ENCODE assay signal across 14 cellular contexts in genomic region chr12:69906411-69907216, GRCh38.
DNase-seq lines count a peak whose midpoint lies in the region; ATAC-seq and TF ChIP-seq lines count a peak whose summit lies in the region.
"Had no signal": no experiment of that assay in that cellular context is flagged by ENCODE, and none has a peak within 500 bp of the region (broad histone marks: within the 10 kb centered on the region; RNA-seq: fewer than 3 reads in every experiment).

No MANE protein-coding gene starts in this region.

- H3K4me1 ChIP-seq in BLaER1 (peaks cover 44% of the 10 kb centered on the region), BE2C (peaks cover 4% of the 10 kb centered on the region; the same call in 1 of the 2 replicates)
- H3K4me1 ChIP-seq: A549 had no signal

- TF ChIP-seq CTCF in BE2C (IDR thresholded peaks at IDR 0.05; ENCODE audit: low read depth, low read length), result no peak

- no peak overlapping the region for H3K27ac Mint-ChIP-seq in activated CD8-positive, alpha-beta T cell treated with anti-CD3 and anti-CD28 coated beads, Interleukin-2, amount 10 ng/mL, durations not matched to agents 7 days and 5 days
- H3K27ac Mint-ChIP-seq in activated naive CD4-positive, alpha-beta T cell treated with anti-CD3 and anti-CD28 coated beads, Interleukin-2, amount 10 ng/mL, durations not matched to agents 7 days and 5 days, result no peak overlapping the region
- H3K27ac Mint-ChIP-seq: nephron progenitor cell had no signal

- H3K36me3 Mint-ChIP-seq in activated CD8-positive, alpha-beta T cell treated with anti-CD3 and anti-CD28 coated beads, Interleukin-2, amount 10 ng/mL, durations not matched to agents 7 days and 5 days (ENCODE audit: low read depth), result no peaks in the 10 kb centered on the region
- H3K36me3 Mint-ChIP-seq in activated naive CD4-positive, alpha-beta T cell treated with anti-CD3 and anti-CD28 coated beads, Interleukin-2, amount 10 ng/mL, durations not matched to agents 7 days and 5 days, result no peaks in the 10 kb centered on the region

- H3K9me3 Mint-ChIP-seq in activated CD8-positive, alpha-beta T cell treated with anti-CD3 and anti-CD28 coated beads, Interleukin-2, amount 10 ng/mL, durations not matched to agents 7 days and 5 days (ENCODE audit: insufficient read depth), result no peaks in the 10 kb centered on the region
- no peaks in the 10 kb centered on the region for H3K9me3 Mint-ChIP-seq in activated naive CD4-positive, alpha-beta T cell treated with anti-CD3 and anti-CD28 coated beads, Interleukin-2, amount 10 ng/mL, durations not matched to agents 7 days and 5 days
- H3K9me3 Mint-ChIP-seq: nephron progenitor cell had no signal

- H3K4me3 ChIP-seq in BLaER1, result no peak overlapping the region
- no peak overlapping the region for H3K4me3 ChIP-seq in Jurkat, Clone E6-1 (ENCODE audit: low read length)
- no peak overlapping the region for H3K4me3 ChIP-seq in BE2C (ENCODE audit: low read depth, low read length)
- H3K4me3 ChIP-seq: A549, dorsolateral prefrontal cortex, tibial nerve had no signal

- H4K20me1 ChIP-seq in BLaER1, result no peaks in the 10 kb centered on the region

- H3K4me2 ChIP-seq in BLaER1, result peak overlapping the region; percentile 47
- H3K4me2 ChIP-seq: A549 had no signal

- no peaks in the 10 kb centered on the region for H3K27me3 Mint-ChIP-seq in activated CD8-positive, alpha-beta T cell treated with anti-CD3 and anti-CD28 coated beads, Interleukin-2, amount 10 ng/mL, durations not matched to agents 7 days and 5 days (ENCODE audit: low read depth)
- peaks cover 11% of the 10 kb centered on the region for H3K27me3 Mint-ChIP-seq in activated naive CD4-positive, alpha-beta T cell treated with anti-CD3 and anti-CD28 coated beads, Interleukin-2, amount 10 ng/mL, durations not matched to agents 7 days and 5 days

- ATAC-seq in GM19351 (IDR thresholded peaks at IDR 0.05; ENCODE audit: unreplicated experiment) (peak; percentile 85), HG02870 (IDR thresholded peaks at IDR 0.05; ENCODE audit: unreplicated experiment) (peak; percentile 93)
- ATAC-seq in activated CD8-positive, alpha-beta T cell treated with anti-CD3 and anti-CD28 coated beads, Interleukin-2, amount 10 ng/mL, durations not matched to agents 7 days and 5 days, result no peak
- ATAC-seq: A549 had no signal

- POLR2A ChIA-PET in activated CD8-positive, alpha-beta T cell treated with anti-CD3 and anti-CD28 coated beads, Interleukin-2, amount 10 ng/mL, durations not matched to agents 7 days and 5 days (lab: Charles Lee), result no interaction called here

- no peak overlapping the region for H3K9ac ChIP-seq in BLaER1

- H3K36me3 ChIP-seq in BLaER1, result no peaks in the 10 kb centered on the region
- H3K36me3 ChIP-seq in BE2C, result no peaks in the 10 kb centered on the region
- H3K36me3 ChIP-seq: tibial nerve had no signal

- no peak overlapping the region for H3K27ac ChIP-seq in BLaER1
- H3K27ac ChIP-seq: A549, dorsolateral prefrontal cortex, tibial nerve had no signal

- DNase-seq in Jurkat, Clone E6-1 (ENCODE audit: low read depth, low spot score), result peak; percentile 15
- no peak for DNase-seq in BE2C
- no peak for DNase-seq in activated CD8-positive, alpha-beta T cell treated with anti-CD3 and anti-CD28 coated beads, Interleukin-2, amount 10 ng/mL, durations not matched to agents 7 days and 5 days
- DNase-seq in activated naive CD4-positive, alpha-beta T cell treated with anti-CD3 and anti-CD28 coated beads, Interleukin-2, amount 10 ng/mL, durations not matched to agents 7 days and 5 days, result no peak
- no peak for DNase-seq in nucleus accumbens (lab: John Stamatoyannopoulos, UW)
- DNase-seq: nephron progenitor cell; NK-92 treated with Interleukin-12 subunit alpha and Interleukin-12 subunit beta, amount 100 ng/mL, for 24 hours; stimulated activated CD4-positive, alpha-beta T cell treated with anti-CD3 and anti-CD28 coated beads, Interleukin-2, amount 100 ng/mL, for 24 hours had no signal

- no peaks in the 10 kb centered on the region for H3K4me1 Mint-ChIP-seq in activated CD8-positive, alpha-beta T cell treated with anti-CD3 and anti-CD28 coated beads, Interleukin-2, amount 10 ng/mL, durations not matched to agents 7 days and 5 days (ENCODE audit: low read depth)
- H3K4me1 Mint-ChIP-seq in activated naive CD4-positive, alpha-beta T cell treated with anti-CD3 and anti-CD28 coated beads, Interleukin-2, amount 10 ng/mL, durations not matched to agents 7 days and 5 days, result no peaks in the 10 kb centered on the region

- H3K27me3 ChIP-seq in BLaER1 (no peaks in the 10 kb centered on the region), BE2C (no peaks in the 10 kb centered on the region)
- H3K27me3 ChIP-seq: dorsolateral prefrontal cortex, tibial nerve had no signal

- no peak overlapping the region for H3K4me3 Mint-ChIP-seq in activated CD8-positive, alpha-beta T cell treated with anti-CD3 and anti-CD28 coated beads, Interleukin-2, amount 10 ng/mL, durations not matched to agents 7 days and 5 days
- H3K4me3 Mint-ChIP-seq in activated naive CD4-positive, alpha-beta T cell treated with anti-CD3 and anti-CD28 coated beads, Interleukin-2, amount 10 ng/mL, durations not matched to agents 7 days and 5 days, result no peak overlapping the region
- H3K4me3 Mint-ChIP-seq: nephron progenitor cell had no signal

- no peaks in the 10 kb centered on the region for H3K9me3 ChIP-seq in BLaER1
- no peaks in the 10 kb centered on the region for H3K9me3 ChIP-seq in BE2C
- H3K9me3 ChIP-seq: A549, tibial nerve had no signal

- CTCF ChIA-PET in activated CD8-positive, alpha-beta T cell treated with anti-CD3 and anti-CD28 coated beads, Interleukin-2, amount 10 ng/mL, durations not matched to agents 7 days and 5 days (lab: Charles Lee), result interaction anchor here (1.0 kb wide), 1 partner anchor 671 kb away, joined by 4 read pairs; no protein-coding TSS in a partner anchor
- CTCF ChIA-PET in activated naive CD4-positive, alpha-beta T cell treated with anti-CD3 and anti-CD28 coated beads, Interleukin-2, amount 10 ng/mL, durations not matched to agents 7 days and 5 days (lab: Charles Lee), result no interaction called here
